ENCODE assay signal across 12 cellular contexts in genomic region chr3:70832811-70833509, GRCh38.
DNase-seq lines count a peak whose midpoint lies in the region; ATAC-seq and TF ChIP-seq lines count a peak whose summit lies in the region.
"Had no signal": no experiment of that assay in that cellular context is flagged by ENCODE, and none has a peak within 500 bp of the region (broad histone marks: within the 10 kb centered on the region; RNA-seq: fewer than 3 reads in every experiment).

No MANE protein-coding gene starts in this region.

- H3K27me3 ChIP-seq in upper lobe of right lung: no peaks in the 10 kb centered on the region

- peak; percentile 68 for DNase-seq in SKM-1 treated with dmso at 0.1 percent for 144 hours (lab: John Stamatoyannopoulos, UW; ENCODE audit: unreplicated experiment)
- no peak for DNase-seq in SKM-1 (lab: John Stamatoyannopoulos, UW; ENCODE audit: unreplicated experiment)
- peak; percentile 88 for DNase-seq in astrocyte of the hippocampus (ENCODE audit: low read depth, low spot score)
- peak; percentile 60 for DNase-seq in kidney tubule cell (ENCODE audit: low spot score)
- no peak for DNase-seq in upper lobe of right lung
- no peak for DNase-seq in activated CD4-positive, alpha-beta T cell treated with anti-CD3 and anti-CD28 coated beads, Interleukin-2, amount 50 U/mL, for 1 hour
- no peak for DNase-seq in NCI-H2227 (lab: John Stamatoyannopoulos, UW; ENCODE audit: unreplicated experiment)
- DNase-seq: activated T-cell treated with anti-CD3 and anti-CD28 coated beads, Interleukin-2, amount 50 U/mL, for 48 hours; naive B cell; NCI-H1092; stimulated activated naive CD8-positive, alpha-beta T cell treated with anti-CD3 and anti-CD28 coated beads, Interleukin-15, Interleukin-2, amounts not matched to agents 100 U/mL and 50 U/mL, for 24 hours had no signal

- no peaks in the 10 kb centered on the region for H3K9me3 ChIP-seq in upper lobe of right lung

- H3K27ac ChIP-seq in upper lobe of right lung: peak overlapping the region; percentile 66

- H3K4me3 ChIP-seq in upper lobe of right lung: no peak overlapping the region

- H3K36me3 ChIP-seq in upper lobe of right lung: no peaks in the 10 kb centered on the region

- peaks cover 15% of the 10 kb centered on the region for H3K4me1 ChIP-seq in upper lobe of right lung

- ATAC-seq in upper lobe of right lung (no peak), HG03108 (IDR thresholded peaks at IDR 0.05; ENCODE audit: unreplicated experiment) (no peak)
- ATAC-seq: stimulated activated naive CD8-positive, alpha-beta T cell treated with anti-CD3 and anti-CD28 coated beads, Interleukin-15, Interleukin-2, amounts not matched to agents 100 U/mL and 50 U/mL, for 24 hours had no signal

- intact Hi-C loops in upper lobe of right lung (cut with DNase I): no loop called here

- TF ChIP-seq CTCF in upper lobe of right lung (IDR thresholded peaks at IDR 0.05): no peak

Comparison
In these comparisons a context has a peak if more than half of its experiments do, and no peak if none do; other contexts are left out.
1. DNase-seq: peak in SKM-1 treated with dmso at 0.1 percent for 144 hours (single experiment), astrocyte of the hippocampus (single experiment) and kidney tubule cell (single experiment); none in SKM-1 (single experiment), upper lobe of right lung (single experiment), activated CD4-positive, alpha-beta T cell treated with anti-CD3 and anti-CD28 coated beads, Interleukin-2, amount 50 U/mL, for 1 hour (single experiment) and NCI-H2227 (single experiment).